In the genomic region with DNA sequence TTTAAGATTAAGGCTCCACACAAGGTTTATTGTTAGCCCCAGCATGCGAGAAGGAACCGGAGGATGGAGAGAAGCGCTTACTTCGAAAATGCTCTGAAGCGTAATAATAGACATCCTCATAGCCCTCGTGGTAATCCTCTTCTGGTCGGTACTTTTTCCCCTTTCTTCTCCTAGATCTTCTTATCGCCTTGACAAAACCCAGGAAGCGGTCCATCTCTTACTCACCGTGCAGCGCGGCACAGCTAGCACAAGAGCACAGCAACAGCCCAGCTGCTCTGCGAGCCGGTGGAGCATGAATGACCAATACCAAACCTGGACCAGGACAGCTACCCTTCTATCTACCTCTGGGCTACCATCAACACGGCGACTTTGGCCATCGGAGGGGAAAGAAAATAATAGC, we compare ENCODE assay signal across 11 cellular contexts.
DNase-seq lines count a peak whose midpoint lies in the region; ATAC-seq and TF ChIP-seq lines count a peak whose summit lies in the region.
"Had no signal": no experiment of that assay in that cellular context is flagged by ENCODE, and none has a peak within 500 bp of the region (broad histone marks: within the 10 kb centered on the region; RNA-seq: fewer than 3 reads in every experiment).

No MANE protein-coding gene starts in this region.

- CTCF ChIA-PET in Panc1 (lab: Charles Lee), result no interaction called here

- no TSS peak for BruUV-seq in Panc1 (replicated peaks; lab: Mats Ljungman, UMichigan)

- no peaks in the 10 kb centered on the region for H3K36me3 ChIP-seq in left ventricle myocardium inferior
- no peaks in the 10 kb centered on the region; the same call in 1 of the 2 replicates for H3K36me3 ChIP-seq in Panc1 (ENCODE audit: control insufficient read depth, insufficient read depth, low read length)
- H3K36me3 ChIP-seq: HAP-1, neutrophil had no signal

- no peaks in the 10 kb centered on the region for H3K9me3 ChIP-seq in left ventricle myocardium inferior (replicated peaks)
- H3K9me3 ChIP-seq in Panc1 (ENCODE audit: control insufficient read depth, insufficient read depth, low read depth, low read length), result no peaks in the 10 kb centered on the region
- no peaks in the 10 kb centered on the region for H3K9me3 ChIP-seq in iPS-18c (ENCODE audit: control insufficient read depth, insufficient read depth, low read length)
- H3K9me3 ChIP-seq: HAP-1, neutrophil had no signal

- H3K27me3 Mint-ChIP-seq in type B pancreatic cell, result peaks cover 4% of the 10 kb centered on the region

- in situ Hi-C loops in Panc1 (cut with HindIII; ENCODE audit: low pct_unique_long_range_greater_than_20kb, low sequenced_read_pairs), result no loop called here

- peak; percentile 58 for DNase-seq in Right ventricle myocardium inferior (ENCODE audit: missing footprints)
- DNase-seq in left ventricle myocardium inferior, result no peak
- no peak for DNase-seq in Panc1 (ENCODE audit: low read depth, low spot score)
- no peak for DNase-seq in type B pancreatic cell (ENCODE audit: extremely low spot score, unreplicated experiment)
- no peak for DNase-seq in CD1c-positive myeloid dendritic cell (ENCODE audit: extremely low spot score)
- no peak for DNase-seq in AML-193 (lab: John Stamatoyannopoulos, UW)
- DNase-seq in central memory CD4-positive, alpha-beta T cell, result no peak

- H3K4me1 Mint-ChIP-seq in type B pancreatic cell (ENCODE audit: unreplicated experiment), result peaks cover 18% of the 10 kb centered on the region

- H3K9me3 Mint-ChIP-seq in type B pancreatic cell, result no peaks in the 10 kb centered on the region
- H3K9me3 Mint-ChIP-seq: activated naive CD4-positive, alpha-beta T cell treated with anti-CD3 and anti-CD28 coated beads, Interleukin-2, amount 50 U/mL, for 72 hours had no signal

- no peak overlapping the region for H3K4me3 ChIP-seq in left ventricle myocardium inferior
- H3K4me3 ChIP-seq in Panc1 (ENCODE audit: low read depth in 2 of 2, low read length in 2 of 2), result no peak overlapping the region
- peak overlapping the region; percentile 2; the same call in 1 of the 2 replicates for H3K4me3 ChIP-seq in iPS-18c (ENCODE audit: insufficient read depth, low read depth, low read length)
- H3K4me3 ChIP-seq: HAP-1 had no signal

- H3K27ac Mint-ChIP-seq in type B pancreatic cell, result no peak overlapping the region
- H3K27ac Mint-ChIP-seq: activated naive CD4-positive, alpha-beta T cell treated with anti-CD3 and anti-CD28 coated beads, Interleukin-2, amount 50 U/mL, for 72 hours had no signal

- TF ChIP-seq CTCF in left ventricle myocardium inferior (IDR thresholded peaks at IDR 0.05; ENCODE audit: borderline replicate concordance), result no peak
- TF ChIP-seq CTCF in Panc1 (IDR thresholded peaks at IDR 0.05), result no peak
- TF ChIP-seq CTCF in type B pancreatic cell (conservative IDR thresholded peaks at IDR 0.05), result no peak

- no peak overlapping the region for H3K27ac ChIP-seq in left ventricle myocardium inferior (replicated peaks)
- H3K27ac ChIP-seq in Panc1 (ENCODE audit: low read length), result no peak overlapping the region
- H3K27ac ChIP-seq: neutrophil had no signal

- peak overlapping the region; percentile 55 for H3K4me3 Mint-ChIP-seq in type B pancreatic cell

- H3K4me1 ChIP-seq in left ventricle myocardium inferior (no peaks in the 10 kb centered on the region), Panc1 (ENCODE audit: control insufficient read depth, insufficient read depth, low read length) (no peaks in the 10 kb centered on the region; the same call in 1 of the 2 replicates)

- ATAC-seq in Right ventricle myocardium inferior, result no peak
- ATAC-seq in Panc1, result 0 out of 2 replicates have a peak, but pooled peaks have one; percentile 56
- ATAC-seq: activated naive CD4-positive, alpha-beta T cell treated with anti-CD3 and anti-CD28 coated beads, Interleukin-2, amount 50 U/mL, for 72 hours had no signal

- H3K36me3 Mint-ChIP-seq in type B pancreatic cell, result no peaks in the 10 kb centered on the region
- H3K36me3 Mint-ChIP-seq: activated naive CD4-positive, alpha-beta T cell treated with anti-CD3 and anti-CD28 coated beads, Interleukin-2, amount 50 U/mL, for 72 hours had no signal

- H3K27me3 ChIP-seq in left ventricle myocardium inferior (ENCODE audit: low read depth) (peaks cover 24% of the 10 kb centered on the region), Panc1 (ENCODE audit: control insufficient read depth, insufficient read depth, low read length) (peaks cover 39% of the 10 kb centered on the region)

- POLR2A ChIA-PET in Panc1 (lab: Charles Lee), result no interaction called here

- intact Hi-C loops in Right ventricle myocardium inferior (cut with DNase I), result no loop called here
- intact Hi-C loops in left ventricle myocardium inferior (cut with micrococcal nuclease), result no loop called here
- intact Hi-C loops in Panc1 (cut with micrococcal nuclease; ENCODE audit: unreplicated experiment), result no loop called here
